Comparison of ENCODE assay signal across 8 cellular contexts in genomic region chr1:12001249-12001917, GRCh38. TPM values are rescaled to one million over a fixed set of nuclear protein-coding genes. Genes with fewer than 3 reads are reported as not detected.
A peak's percentile ranks its signal among the peaks of the same experiment; 100 is the strongest.
DNase-seq lines count a peak whose midpoint lies in the region; ATAC-seq, FAIRE-seq and TF ChIP-seq lines count a peak whose summit lies in the region.

No MANE protein-coding gene starts in this region.

- no peak for TF ChIP-seq POLR2A in esophagus muscularis mucosa (IDR thresholded peaks at IDR 0.05; ENCODE audit: low read depth)

- FAIRE-seq in D721Med (lab: Jason Lieb, UNC) = no peak

- intact Hi-C loops in activated CD4-positive, alpha-beta T cell treated with anti-CD3 and anti-CD28 coated beads, Interleukin-2, amount 10 ng/mL, durations not matched to agents 24 days and 14 days (cut with micrococcal nuclease) = loop anchor here (5.0 kb wide), 1 partner anchor 76 kb away; no protein-coding TSS in a partner anchor
- intact Hi-C loops in esophagus muscularis mucosa (cut with DNase I) = no loop called here

- peaks cover 70% of the 10 kb centered on the region for H3K36me3 Mint-ChIP-seq in activated CD4-positive, alpha-beta T cell treated with anti-CD3 and anti-CD28 coated beads, Interleukin-2, amount 10 ng/mL, durations not matched to agents 24 days and 14 days (ENCODE audit: low read depth)

- WGBS in esophagus muscularis mucosa = 76% methylated on average over 14 of the region's 14 CpGs

- H3K27me3 Mint-ChIP-seq in activated CD4-positive, alpha-beta T cell treated with anti-CD3 and anti-CD28 coated beads, Interleukin-2, amount 10 ng/mL, durations not matched to agents 24 days and 14 days = no peaks in the 10 kb centered on the region

- no peak overlapping the region for H3K9ac ChIP-seq in HUES48 (ENCODE audit: low read depth, low read length)

- H3K4me1 ChIP-seq in HUES48 (ENCODE audit: control insufficient read depth, insufficient read depth, low read length) (no peaks in the 10 kb centered on the region), esophagus muscularis mucosa (peaks cover 0 to 2% (median 0%) of the 10 kb centered on the region in 4 donors)

- ATAC-seq in GM18498 (IDR thresholded peaks at IDR 0.05; ENCODE audit: unreplicated experiment) (no peak), HG03159 (IDR thresholded peaks at IDR 0.05; ENCODE audit: unreplicated experiment) (no peak)

- TF ChIP-seq EP300 in esophagus muscularis mucosa (IDR thresholded peaks at IDR 0.05) = no peak

- H3K27ac ChIP-seq in HUES48 (ENCODE audit: low read depth, low read length) = peak overlapping the region; percentile 20
- H3K27ac ChIP-seq in esophagus muscularis mucosa (replicated peaks in 1 of 4) = peak overlapping the region; percentile 2 to 52 (median 24)

- no peak overlapping the region for H3K4me3 Mint-ChIP-seq in activated CD4-positive, alpha-beta T cell treated with anti-CD3 and anti-CD28 coated beads, Interleukin-2, amount 10 ng/mL, durations not matched to agents 24 days and 14 days

- peak overlapping the region; percentile 15 for H3K27ac Mint-ChIP-seq in activated CD4-positive, alpha-beta T cell treated with anti-CD3 and anti-CD28 coated beads, Interleukin-2, amount 10 ng/mL, durations not matched to agents 24 days and 14 days

- H3K4me1 Mint-ChIP-seq in activated CD4-positive, alpha-beta T cell treated with anti-CD3 and anti-CD28 coated beads, Interleukin-2, amount 10 ng/mL, durations not matched to agents 24 days and 14 days = peaks cover 7% of the 10 kb centered on the region

- H3K36me3 ChIP-seq in HUES48 (ENCODE audit: control insufficient read depth, insufficient read depth, low read length) (peaks cover 84% of the 10 kb centered on the region), esophagus muscularis mucosa (peaks cover 97 to 100% (median 100%) of the 10 kb centered on the region in 4 donors)

- TF ChIP-seq CTCF in D721Med (IDR thresholded peaks at IDR 0.05; ENCODE audit: insufficient read depth, missing control alignments) = peak; percentile 52
- TF ChIP-seq CTCF in esophagus muscularis mucosa (IDR thresholded peaks at IDR 0.05) = peak; percentile 34 to 54 (median 40)

- H3K9me3 ChIP-seq in HUES48 (ENCODE audit: control insufficient read depth, insufficient read depth, low read length) (no peaks in the 10 kb centered on the region), esophagus muscularis mucosa (no peaks in the 10 kb centered on the region)

- DNase-seq in D721Med (ENCODE audit: insufficient read length, low spot score) (no peak), esophagus muscularis mucosa (ENCODE audit: extremely low spot score) (no peak), putamen (ENCODE audit: low spot score) (peak; percentile 48), glomerular visceral epithelial cell (ENCODE audit: extremely low spot score) (no peak)
- peak; percentile 87 for DNase-seq in activated CD4-positive, alpha-beta T cell treated with anti-CD3 and anti-CD28 coated beads, Interleukin-2, amount 10 ng/mL, durations not matched to agents 24 days and 14 days

- H3K9me3 Mint-ChIP-seq in activated CD4-positive, alpha-beta T cell treated with anti-CD3 and anti-CD28 coated beads, Interleukin-2, amount 10 ng/mL, durations not matched to agents 24 days and 14 days = no peaks in the 10 kb centered on the region

- H3K27me3 ChIP-seq in HUES48 (ENCODE audit: control insufficient read depth, insufficient read depth, low read length) (no peaks in the 10 kb centered on the region), esophagus muscularis mucosa (no peaks in the 10 kb centered on the region)

- H3K4me3 ChIP-seq in HUES48 (ENCODE audit: low read depth, low read length) (no peak overlapping the region), esophagus muscularis mucosa (no peak overlapping the region)

RNA-seq across cellular contexts. Expression of gene MIIP, which starts 17.9 kb away (rescaled TPM):
- total RNA-seq in activated CD4-positive, alpha-beta T cell treated with anti-CD3 and anti-CD28 coated beads, Interleukin-2, amount 10 ng/mL, durations not matched to agents 24 days and 14 days = 68.9 and 73.9 TPM in 2 replicates
- 10 to 100 TPM; 30.7 to 52.3 (median 39.8) TPM for total RNA-seq in esophagus muscularis mucosa

RNA-seq across cellular contexts. Expression of gene MFN2, which starts 21.1 kb away (rescaled TPM):
- 84.6 and 88.7 TPM in 2 replicates for total RNA-seq in activated CD4-positive, alpha-beta T cell treated with anti-CD3 and anti-CD28 coated beads, Interleukin-2, amount 10 ng/mL, durations not matched to agents 24 days and 14 days
- total RNA-seq in esophagus muscularis mucosa = 100 to 1,000 TPM; 166 to 242 (median 191) TPM

Comparison
In these comparisons a context has a peak if more than half of its experiments do, and no peak if none do; other contexts are left out.
1. DNase-seq: peak in activated CD4-positive, alpha-beta T cell treated with anti-CD3 and anti-CD28 coated beads, Interleukin-2, amount 10 ng/mL, durations not matched to agents 24 days and 14 days (single experiment) and putamen (single experiment); none in D721Med (single experiment), esophagus muscularis mucosa (single experiment) and glomerular visceral epithelial cell (single experiment).